ENCODE assay signal across 24 cellular contexts in the genomic region with DNA sequence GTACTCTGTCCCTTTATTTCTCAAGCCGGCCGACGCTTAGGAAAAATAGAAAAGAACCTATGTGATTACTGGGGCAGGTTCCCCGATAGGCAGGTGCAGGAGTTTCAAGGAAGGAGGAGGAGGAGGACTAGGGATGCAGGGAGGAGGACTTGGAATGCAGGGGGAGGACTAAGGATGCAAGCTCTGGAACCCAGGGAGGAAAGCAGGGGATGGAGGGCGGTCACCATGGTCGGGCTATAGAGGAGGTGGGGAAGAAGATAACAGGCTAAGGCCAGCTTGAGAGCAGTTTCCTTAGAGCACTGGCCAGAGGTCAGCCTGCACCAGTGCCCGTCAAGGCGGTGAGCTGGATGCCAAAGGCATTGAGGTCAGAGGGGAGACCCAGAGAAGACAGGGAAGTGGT. TPM values are rescaled to one million over a fixed set of nuclear protein-coding genes. Genes with fewer than 3 reads are reported as not detected.
DNase-seq lines count a peak whose midpoint lies in the region; ATAC-seq and TF ChIP-seq lines count a peak whose summit lies in the region.
"Had no signal": no experiment of that assay in that cellular context is flagged by ENCODE, and none has a peak within 500 bp of the region (broad histone marks: within the 10 kb centered on the region; RNA-seq: fewer than 3 reads in every experiment).

No MANE protein-coding gene starts in this region.

- ATAC-seq in GM23338: peak; percentile 35
- peak; percentile 24 to 39 for ATAC-seq in lower lobe of right lung
- no peak for ATAC-seq in stimulated activated naive B cell treated with anti-CD40 and anti-IgM and Interleukin-4, amounts not matched to agents 10 μg/mL and 1 μg/mL and 100 μg/mL, for 72 hours (replicated peaks)
- ATAC-seq: A549 had no signal

- 0 out of 2 replicates have a peak overlapping the region, but pooled peaks have one; percentile 18 for H3K4me3 ChIP-seq in GM23338
- no peak overlapping the region for H3K4me3 ChIP-seq in HUES64 (ENCODE audit: low read length)
- no peak overlapping the region for H3K4me3 ChIP-seq in endodermal cell (ENCODE audit: low read length)
- no peak overlapping the region for H3K4me3 ChIP-seq in lower lobe of right lung
- H3K4me3 ChIP-seq in esophagus squamous epithelium: no peak overlapping the region
- H3K4me3 ChIP-seq: A549 had no signal

- no peak overlapping the region for H2AFZ ChIP-seq in GM23338

- H3K4me1 ChIP-seq in GM23338 (ENCODE audit: insufficient read depth) (peaks cover 36% of the 10 kb centered on the region), HUES64 (ENCODE audit: insufficient read depth, low read length) (peaks cover 21% of the 10 kb centered on the region), endodermal cell (ENCODE audit: control insufficient read depth, insufficient read depth, low read length) (peaks cover 7% of the 10 kb centered on the region), lower lobe of right lung (no peaks in the 10 kb centered on the region), esophagus squamous epithelium (no peaks in the 10 kb centered on the region)

- H3K79me2 ChIP-seq in GM23338 (replicated peaks; ENCODE audit: insufficient read depth): no peaks in the 10 kb centered on the region

- H3K27me3 ChIP-seq in GM23338 (ENCODE audit: insufficient read depth) (no peaks in the 10 kb centered on the region), HUES64 (ENCODE audit: insufficient read depth, low read length) (no peaks in the 10 kb centered on the region), endodermal cell (ENCODE audit: control insufficient read depth, insufficient read depth, low read length, poor library complexity, severe bottlenecking) (no peaks in the 10 kb centered on the region), lower lobe of right lung (ENCODE audit: low read depth) (no peaks in the 10 kb centered on the region), esophagus squamous epithelium (no peaks in the 10 kb centered on the region)

- H3K36me3 ChIP-seq in GM23338 (ENCODE audit: insufficient read depth) (no peaks in the 10 kb centered on the region), HUES64 (ENCODE audit: insufficient read depth, low read length) (no peaks in the 10 kb centered on the region), endodermal cell (ENCODE audit: control insufficient read depth, insufficient read depth, low read length) (no peaks in the 10 kb centered on the region), lower lobe of right lung (no peaks in the 10 kb centered on the region), esophagus squamous epithelium (no peaks in the 10 kb centered on the region)

- H3K4me2 ChIP-seq in GM23338: peak overlapping the region; percentile 40; the same call in 1 of the 2 replicates
- H3K4me2 ChIP-seq: A549, SK-N-SH had no signal

- H3K27me3 Mint-ChIP-seq in GM23338 (ENCODE audit: insufficient read depth, low read depth, poor library complexity) (peaks cover 21% of the 10 kb centered on the region), endodermal cell (ENCODE audit: insufficient read depth) (no peaks in the 10 kb centered on the region)
- H3K27me3 Mint-ChIP-seq in stimulated activated naive B cell treated with anti-CD40 and anti-IgM and Interleukin-4, amounts not matched to agents 10 μg/mL and 1 μg/mL and 100 μg/mL, for 72 hours: peaks cover 0 to 4% of the 10 kb centered on the region in 2 donors

- H3K9ac ChIP-seq in HUES64 (ENCODE audit: low read depth, low read length): peak overlapping the region; percentile 39; the same call in 1 of the 2 replicates
- H3K9ac ChIP-seq in endodermal cell (ENCODE audit: extremely low read depth, low read length, poor library complexity, severe bottlenecking): no peak overlapping the region
- H3K9ac ChIP-seq: SK-N-SH had no signal

- H3K27ac ChIP-seq in GM23338 (ENCODE audit: low read depth) (peak overlapping the region; percentile 93), HUES64 (ENCODE audit: low read depth, low read length) (peak overlapping the region; percentile 76), endodermal cell (ENCODE audit: low read depth, low read length) (peak overlapping the region; percentile 24), lower lobe of right lung (no peak overlapping the region), esophagus squamous epithelium (no peak overlapping the region)
- H3K27ac ChIP-seq: A549, HL-60 had no signal

- H3K36me3 Mint-ChIP-seq in GM23338 (ENCODE audit: low read depth): peaks cover 20% of the 10 kb centered on the region
- H3K36me3 Mint-ChIP-seq in endodermal cell (ENCODE audit: low read depth): no peaks in the 10 kb centered on the region
- peaks cover 3 to 4% of the 10 kb centered on the region in 2 donors for H3K36me3 Mint-ChIP-seq in stimulated activated naive B cell treated with anti-CD40 and anti-IgM and Interleukin-4, amounts not matched to agents 10 μg/mL and 1 μg/mL and 100 μg/mL, for 72 hours

- TF ChIP-seq POLR2A in esophagus squamous epithelium (IDR thresholded peaks at IDR 0.05): no peak

- TF ChIP-seq CTCF in GM23338 (conservative IDR thresholded peaks at IDR 0.05; ENCODE audit: low read depth in 2 of 2): no peak
- TF ChIP-seq CTCF in endodermal cell (conservative IDR thresholded peaks at IDR 0.05): no peak
- TF ChIP-seq CTCF in lower lobe of right lung (IDR thresholded peaks at IDR 0.05): no peak
- no peak for TF ChIP-seq CTCF in esophagus squamous epithelium (IDR thresholded peaks at IDR 0.05)

- DNase-seq in GM23338 (ENCODE audit: low spot score) (peak; percentile 53), endodermal cell (peak; percentile 82), lower lobe of right lung (no peak), esophagus squamous epithelium (lab: John Stamatoyannopoulos, UW) (no peak), D341Med (ENCODE audit: low spot score) (no peak)
- DNase-seq in stimulated activated naive B cell treated with anti-CD40 and anti-IgM and Interleukin-4, amounts not matched to agents 10 μg/mL and 1 μg/mL and 100 μg/mL, for 72 hours: no peak
- no peak for DNase-seq in activated CD4-positive, alpha-beta T cell treated with anti-CD3 and anti-CD28 coated beads for 48 hours
- DNase-seq: EL, Kasumi-1, NCI-H1092, NCI-H1436, NCI-H187 treated with DMSO at 0.1 percent for 48 hours, NCI-H2107, NCI-H446 treated with DMSO at 0.1 percent for 48 hours, NCI-H526 treated with DMSO at 0.1 percent for 48 hours, RPMI8226, SHP77 treated with DMSO at 0.1 percent for 48 hours, SK-N-SH had no signal

- intact Hi-C loops in lower lobe of right lung (cut with DNase I) (no loop called here), esophagus squamous epithelium (cut with DNase I) (no loop called here)

- 18% methylated on average over 8 of the region's 8 CpGs for WGBS in HUES64
- 36 to 37% methylated on average over 4 to 8 of the region's 8 CpGs for WGBS in endodermal cell (ENCODE audit: insufficient coverage in 1 of 2, insufficient read length in 1 of 2), 2 experiments
- 72 to 73% methylated on average over 5 of the region's 8 CpGs for WGBS in esophagus squamous epithelium, 2 donors

- H3K4me1 Mint-ChIP-seq in GM23338 (peaks cover 42% of the 10 kb centered on the region), endodermal cell (peaks cover 30% of the 10 kb centered on the region)
- peaks cover 5 to 8% of the 10 kb centered on the region in 2 donors for H3K4me1 Mint-ChIP-seq in stimulated activated naive B cell treated with anti-CD40 and anti-IgM and Interleukin-4, amounts not matched to agents 10 μg/mL and 1 μg/mL and 100 μg/mL, for 72 hours
- H3K4me1 Mint-ChIP-seq: B cell had no signal

- no peaks in the 10 kb centered on the region for H3K9me3 ChIP-seq in HUES64 (ENCODE audit: insufficient read depth, low read depth, low read length)
- no peaks in the 10 kb centered on the region for H3K9me3 ChIP-seq in endodermal cell (ENCODE audit: control insufficient read depth, low read length)
- no peaks in the 10 kb centered on the region for H3K9me3 ChIP-seq in lower lobe of right lung
- no peaks in the 10 kb centered on the region for H3K9me3 ChIP-seq in esophagus squamous epithelium
- H3K9me3 ChIP-seq: A549, SK-N-SH had no signal

- peaks cover 28% of the 10 kb centered on the region for H3F3A ChIP-seq in GM23338 (replicated peaks; ENCODE audit: low read depth)

- peak overlapping the region; percentile 28; the same call in 2 of the 3 replicates for H3K4me3 Mint-ChIP-seq in GM23338
- H3K4me3 Mint-ChIP-seq in endodermal cell: no peak overlapping the region
- no peak overlapping the region for H3K4me3 Mint-ChIP-seq in stimulated activated naive B cell treated with anti-CD40 and anti-IgM and Interleukin-4, amounts not matched to agents 10 μg/mL and 1 μg/mL and 100 μg/mL, for 72 hours
- H3K4me3 Mint-ChIP-seq: B cell, CD14-positive monocyte had no signal

- H3K27ac Mint-ChIP-seq in GM23338 (peak overlapping the region; percentile 98), endodermal cell (peak overlapping the region; percentile 84)
- H3K27ac Mint-ChIP-seq in stimulated activated naive B cell treated with anti-CD40 and anti-IgM and Interleukin-4, amounts not matched to agents 10 μg/mL and 1 μg/mL and 100 μg/mL, for 72 hours: no peak overlapping the region
- H3K27ac Mint-ChIP-seq: B cell had no signal

- no peaks in the 10 kb centered on the region for H3K9me2 ChIP-seq in GM23338 (ENCODE audit: insufficient read depth)
- H3K9me2 ChIP-seq: SK-N-SH had no signal

- H4K20me1 ChIP-seq in GM23338 (replicated peaks; ENCODE audit: insufficient read depth): no peaks in the 10 kb centered on the region

- peaks cover 4% of the 10 kb centered on the region; the same call in 2 of the 3 replicates for H3K9me3 Mint-ChIP-seq in GM23338
- peaks cover 4% of the 10 kb centered on the region for H3K9me3 Mint-ChIP-seq in endodermal cell
- no peaks in the 10 kb centered on the region for H3K9me3 Mint-ChIP-seq in stimulated activated naive B cell treated with anti-CD40 and anti-IgM and Interleukin-4, amounts not matched to agents 10 μg/mL and 1 μg/mL and 100 μg/mL, for 72 hours
- H3K9me3 Mint-ChIP-seq: CD14-positive monocyte had no signal

TF ChIP-seq in GM23338, 12 proteins besides CTCF, POLR2A, EP300 and RAD21 (continues in another document):
- TF ChIP-seq STAT1 (IDR thresholded peaks at IDR 0.05; ENCODE audit: unreplicated experiment): no peak
- no peak for TF ChIP-seq ZNF114 (CRISPR knock-in tag; IDR thresholded peaks at IDR 0.05)
- TF ChIP-seq EZH2 (IDR thresholded peaks at IDR 0.05; ENCODE audit: low read depth, unreplicated experiment): no peak

RNA-seq across cellular contexts. Expression of gene B3GNT7, which starts 18.7 kb away (rescaled TPM):
- 78.1 and 89.4 TPM in 2 replicates for total RNA-seq in GM23338 (2014; rRNA removed; shearing (Covaris generic))
- polyA plus RNA-seq in GM23338 (2016; fragmentation: Nextera tagmentation; extraction: Ambion mirVana): 44.2 and 47.1 TPM in 2 replicates
- 45.2 TPM for polyA plus RNA-seq in HUES64 (2013, experiment 1 of 2)
- 45.4 TPM for polyA plus RNA-seq in HUES64 (2013, experiment 2 of 2)
- 10 to 100 TPM; 13.0 to 32.3 TPM for total RNA-seq in endodermal cell
- 5.7 TPM for polyA plus RNA-seq in endodermal cell (2013, experiment 1 of 2)
- 3.7 TPM for polyA plus RNA-seq in endodermal cell (2013, experiment 2 of 2)
- 80.0 TPM for total RNA-seq in lower lobe of right lung
- total RNA-seq in esophagus squamous epithelium: 1 to 10 TPM; 2.1 to 8.1 (median 5.2) TPM
- total RNA-seq: MCF 10A had no signal
- polyA plus RNA-seq: CD14-positive monocyte had no signal

Comparison
In these comparisons a context has a peak if more than half of its experiments do, and no peak if none do; other contexts are left out.
1. ATAC-seq: peak in GM23338 (single experiment) and lower lobe of right lung (2 of 2); none in stimulated activated naive B cell treated with anti-CD40 and anti-IgM and Interleukin-4, amounts not matched to agents 10 μg/mL and 1 μg/mL and 100 μg/mL, for 72 hours (0 of 2).
2. DNase-seq: peak in GM23338 (single experiment) and endodermal cell (single experiment); none in lower lobe of right lung (single experiment), esophagus squamous epithelium (single experiment), D341Med (single experiment), stimulated activated naive B cell treated with anti-CD40 and anti-IgM and Interleukin-4, amounts not matched to agents 10 μg/mL and 1 μg/mL and 100 μg/mL, for 72 hours (single experiment) and activated CD4-positive, alpha-beta T cell treated with anti-CD3 and anti-CD28 coated beads for 48 hours (single experiment).
3. H3K27ac ChIP-seq: peak in GM23338 (single experiment), HUES64 (single experiment) and endodermal cell (single experiment); none in lower lobe of right lung (single experiment) and esophagus squamous epithelium (0 of 4).